ENCODE assay signal across 11 cellular contexts in genomic region chr13:46296920-46297319, GRCh38.
DNase-seq lines count a peak whose midpoint lies in the region; ATAC-seq lines count a peak whose summit lies in the region.
"Had no signal": no experiment of that assay in that cellular context is flagged by ENCODE, and none has a peak within 500 bp of the region (broad histone marks: within the 10 kb centered on the region; RNA-seq: fewer than 3 reads in every experiment).

No MANE protein-coding gene starts in this region.

- CTCF ChIA-PET in activated CD4-positive, alpha-beta memory T cell treated with anti-CD3 and anti-CD28 coated beads for 36 hours (lab: Charles Lee) = interaction anchor here (0.9 to 2.9 kb wide), 4 partner anchors 15 to 125 kb away, joined by 3 to 17 read pairs (median 6); no protein-coding TSS in a partner anchor

- H3K4me3 ChIP-seq in thymus (ENCODE audit: low read length) = no peak overlapping the region

- peak overlapping the region; percentile 97 for H3K27ac ChIP-seq in thymus (ENCODE audit: low read depth)

- POLR2A ChIA-PET in activated CD4-positive, alpha-beta memory T cell treated with anti-CD3 and anti-CD28 coated beads for 36 hours (lab: Charles Lee) = interaction anchor here (0.9 kb wide), 1 partner anchor 36 kb away, joined by 3 read pairs; no protein-coding TSS in a partner anchor

- 60% methylated on average over 3 of the region's 3 CpGs for WGBS in thymus

- peaks cover 37% of the 10 kb centered on the region for H3K4me1 ChIP-seq in thymus (ENCODE audit: control insufficient read depth, insufficient read depth, low read length)

- ATAC-seq in HG03095 (IDR thresholded peaks at IDR 0.05; ENCODE audit: unreplicated experiment) = no peak

- intact Hi-C loops in activated CD4-positive, alpha-beta memory T cell treated with anti-CD3 and anti-CD28 coated beads for 36 hours (cut with micrococcal nuclease) = loop anchor here (1.0 to 10.0 kb wide), 7 partner anchors 24 to 1858 kb away; partner anchors contain the start of genes LCP1 and ZC3H13

- H3K36me3 Mint-ChIP-seq in activated T-cell treated with anti-CD3 and anti-CD28 coated beads, Interleukin-2, amount 50 U/mL, for 24 hours (ENCODE audit: low read depth) = peaks cover 1% of the 10 kb centered on the region
- H3K36me3 Mint-ChIP-seq in activated CD4-positive, alpha-beta memory T cell treated with anti-CD3 and anti-CD28 coated beads for 36 hours = peaks cover 1% of the 10 kb centered on the region

- H3K27ac Mint-ChIP-seq in activated T-cell treated with anti-CD3 and anti-CD28 coated beads, Interleukin-2, amount 50 U/mL, for 24 hours = peak overlapping the region; percentile 87
- peak overlapping the region; percentile 93 for H3K27ac Mint-ChIP-seq in activated CD4-positive, alpha-beta memory T cell treated with anti-CD3 and anti-CD28 coated beads for 36 hours
- H3K27ac Mint-ChIP-seq: nephron progenitor cell had no signal

- peaks cover 50% of the 10 kb centered on the region for H3K4me1 Mint-ChIP-seq in activated T-cell treated with anti-CD3 and anti-CD28 coated beads, Interleukin-2, amount 50 U/mL, for 24 hours (ENCODE audit: low read depth)
- H3K4me1 Mint-ChIP-seq in activated CD4-positive, alpha-beta memory T cell treated with anti-CD3 and anti-CD28 coated beads for 36 hours (ENCODE audit: low read depth) = peaks cover 47% of the 10 kb centered on the region
- H3K4me1 Mint-ChIP-seq: nephron progenitor cell had no signal

- no peaks in the 10 kb centered on the region for H3K36me3 ChIP-seq in thymus (ENCODE audit: control insufficient read depth, insufficient read depth)

- no peak for DNase-seq in activated T-cell treated with anti-CD3 and anti-CD28 coated beads, Interleukin-2, amount 50 U/mL, for 24 hours
- DNase-seq in activated T-cell treated with anti-CD3 and anti-CD28 coated beads for 4 hours (no peak), glomerular endothelial cell (ENCODE audit: extremely low read depth, low read depth, low spot score) (peak; percentile 48), cerebellar nuclear complex (lab: John Stamatoyannopoulos, UW) (no peak)
- DNase-seq in activated CD4-positive, alpha-beta memory T cell treated with anti-CD3 and anti-CD28 coated beads for 36 hours = no peak
- no peak for DNase-seq in activated effector memory CD4-positive, alpha-beta T cell treated with Interleukin-2 at 50 U/mL for 16 hours
- DNase-seq: COR-L47, NCI-H446 treated with DMSO at 0.1 percent for 48 hours, nephron progenitor cell had no signal

- peaks cover 4% of the 10 kb centered on the region for H3K9me3 Mint-ChIP-seq in activated T-cell treated with anti-CD3 and anti-CD28 coated beads, Interleukin-2, amount 50 U/mL, for 24 hours
- peaks cover 5% of the 10 kb centered on the region for H3K9me3 Mint-ChIP-seq in activated CD4-positive, alpha-beta memory T cell treated with anti-CD3 and anti-CD28 coated beads for 36 hours

- H3K27me3 ChIP-seq in thymus (ENCODE audit: control insufficient read depth, insufficient read depth) = no peaks in the 10 kb centered on the region

- H3K9me3 ChIP-seq in thymus (ENCODE audit: control insufficient read depth) = no peaks in the 10 kb centered on the region

- H3K4me3 Mint-ChIP-seq in activated T-cell treated with anti-CD3 and anti-CD28 coated beads, Interleukin-2, amount 50 U/mL, for 24 hours = no peak overlapping the region
- no peak overlapping the region for H3K4me3 Mint-ChIP-seq in activated CD4-positive, alpha-beta memory T cell treated with anti-CD3 and anti-CD28 coated beads for 36 hours
- H3K4me3 Mint-ChIP-seq: nephron progenitor cell had no signal

- H3K27me3 Mint-ChIP-seq in activated T-cell treated with anti-CD3 and anti-CD28 coated beads, Interleukin-2, amount 50 U/mL, for 24 hours = no peaks in the 10 kb centered on the region
- H3K27me3 Mint-ChIP-seq in activated CD4-positive, alpha-beta memory T cell treated with anti-CD3 and anti-CD28 coated beads for 36 hours = no peaks in the 10 kb centered on the region
